Comparison of ENCODE assay signal across 18 cellular contexts in the genomic region with DNA sequence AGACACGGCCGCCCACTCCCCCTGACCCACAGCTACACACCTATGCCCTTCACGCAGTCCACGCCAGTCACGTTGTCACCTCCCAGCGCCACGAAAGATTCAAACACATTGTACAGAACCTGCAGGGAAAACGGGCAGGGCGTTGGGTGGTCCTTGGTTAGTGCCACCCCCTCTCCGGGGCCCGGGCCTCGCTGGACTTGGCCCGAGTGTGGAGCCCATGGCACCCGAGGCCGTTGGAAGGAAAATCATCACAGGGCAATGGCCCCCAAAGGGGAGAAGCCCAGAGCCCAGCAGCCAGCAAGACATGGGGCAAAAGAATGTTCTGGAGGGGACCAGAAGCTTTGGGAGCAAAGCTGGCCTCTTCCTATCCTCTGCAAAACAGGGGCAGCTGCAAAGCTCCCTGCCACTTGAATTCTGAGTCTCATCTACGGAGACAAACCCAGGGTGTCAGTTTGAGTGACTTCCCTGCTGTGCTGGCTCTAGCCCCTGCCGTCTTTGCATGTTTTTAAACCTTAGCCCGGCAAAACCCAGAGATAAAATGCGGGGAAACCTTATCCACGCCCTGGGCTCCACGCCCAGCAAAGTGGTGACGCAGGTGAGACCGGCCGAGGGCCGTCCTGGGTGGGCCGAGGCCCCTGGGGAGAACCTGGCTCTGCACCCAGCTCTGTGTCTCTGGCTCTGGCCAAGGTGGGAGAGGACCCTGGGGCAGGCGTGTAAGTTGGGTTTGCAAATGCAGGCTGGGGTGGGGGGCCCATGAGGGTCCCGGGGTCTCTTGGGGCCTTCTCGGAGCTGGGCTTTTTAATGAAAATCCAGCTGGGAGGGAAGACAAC.
"Had no signal": no experiment of that assay in that cellular context is flagged by ENCODE, and none has a peak within 500 bp of the region (broad histone marks: within the 10 kb centered on the region; RNA-seq: fewer than 3 reads in every experiment).

No MANE protein-coding gene starts in this region.

- H3K4me3 ChIP-seq: cardiac muscle cell, dorsolateral prefrontal cortex, transverse colon, vagina had no signal

- H3K9ac ChIP-seq: parathyroid adenoma had no signal

- H2AFZ ChIP-seq: parathyroid adenoma had no signal

- H3K79me2 ChIP-seq: parathyroid adenoma had no signal

- H3K4me1 Mint-ChIP-seq: activated CD8-positive, alpha-beta memory T cell treated with anti-CD3 and anti-CD28 coated beads, Interleukin-2, amount 10 ng/mL, durations not matched to agents 7 days and 5 days had no signal

- DNase-seq: activated CD4-positive, alpha-beta T cell treated with anti-CD3 and anti-CD28 coated beads, Interleukin-2, amount 50 U/mL, for 48 hours; activated CD4-positive, CD25-positive, alpha-beta regulatory T cell treated with anti-CD3 and anti-CD28 coated beads, Interleukin-2, amount 50 U/mL, for 72 hours; activated CD8-positive, alpha-beta memory T cell treated with anti-CD3 and anti-CD28 coated beads, Interleukin-2, amount 10 ng/mL, durations not matched to agents 7 days and 5 days; activated T-cell treated with anti-CD3 and anti-CD28 coated beads, Interleukin-2, amount 50 U/mL, for 1 hour; dorsolateral prefrontal cortex; endodermal cell; erythroblast; midbrain; stimulated activated CD4-positive, alpha-beta T cell treated with anti-CD3 and anti-CD28 coated beads, Interleukin-4, amount 100 ng/mL, for 1 hour; stimulated activated naive B cell treated with anti-CD40 and anti-IgM and Interleukin-4, amounts not matched to agents 10 μg/mL and 1 μg/mL and 100 μg/mL, for 72 hours; T-helper 9 cell; transverse colon had no signal

- H3K27me3 Mint-ChIP-seq: activated CD8-positive, alpha-beta memory T cell treated with anti-CD3 and anti-CD28 coated beads, Interleukin-2, amount 10 ng/mL, durations not matched to agents 7 days and 5 days had no signal

- H3K9me3 Mint-ChIP-seq: activated naive CD4-positive, alpha-beta T cell treated with anti-CD3 and anti-CD28 coated beads, Interleukin-2, amount 10 ng/mL, durations not matched to agents 7 days and 5 days; activated T-helper 2 cell treated with anti-CD3 and anti-CD28 coated beads, Interferon-gamma antibody, Interleukin-2, Interleukin-4, amounts not matched to agents 10 μg/mL and 5 μg/mL and 100 μg/mL, durations not matched to agents 14 hours and 24 hours and 36 hours; endodermal cell had no signal

- H3K27ac Mint-ChIP-seq: activated CD8-positive, alpha-beta memory T cell treated with anti-CD3 and anti-CD28 coated beads, Interleukin-2, amount 10 ng/mL, durations not matched to agents 7 days and 5 days; activated naive CD4-positive, alpha-beta T cell treated with anti-CD3 and anti-CD28 coated beads, Interleukin-2, amount 10 ng/mL, durations not matched to agents 7 days and 5 days; activated T-helper 2 cell treated with anti-CD3 and anti-CD28 coated beads, Interferon-gamma antibody, Interleukin-2, Interleukin-4, amounts not matched to agents 10 μg/mL and 5 μg/mL and 100 μg/mL, durations not matched to agents 14 hours and 24 hours and 36 hours; endodermal cell; stimulated activated naive B cell treated with anti-CD40 and anti-IgM and Interleukin-4, amounts not matched to agents 10 μg/mL and 1 μg/mL and 100 μg/mL, for 72 hours had no signal

- H3K9me3 ChIP-seq: transverse colon, vagina had no signal

- H3K27me3 ChIP-seq: cardiac muscle cell, vagina had no signal

- H3K27ac ChIP-seq: cardiac muscle cell, dorsolateral prefrontal cortex, parathyroid adenoma, transverse colon, vagina had no signal

- H3K36me3 Mint-ChIP-seq: activated CD8-positive, alpha-beta memory T cell treated with anti-CD3 and anti-CD28 coated beads, Interleukin-2, amount 10 ng/mL, durations not matched to agents 7 days and 5 days; activated naive CD4-positive, alpha-beta T cell treated with anti-CD3 and anti-CD28 coated beads, Interleukin-2, amount 10 ng/mL, durations not matched to agents 7 days and 5 days had no signal

- H3K4me3 Mint-ChIP-seq: activated CD8-positive, alpha-beta memory T cell treated with anti-CD3 and anti-CD28 coated beads, Interleukin-2, amount 10 ng/mL, durations not matched to agents 7 days and 5 days; activated naive CD4-positive, alpha-beta T cell treated with anti-CD3 and anti-CD28 coated beads, Interleukin-2, amount 10 ng/mL, durations not matched to agents 7 days and 5 days; endodermal cell; stimulated activated naive B cell treated with anti-CD40 and anti-IgM and Interleukin-4, amounts not matched to agents 10 μg/mL and 1 μg/mL and 100 μg/mL, for 72 hours had no signal

- H3K36me3 ChIP-seq: cardiac muscle cell, transverse colon, vagina had no signal

- ATAC-seq: activated CD8-positive, alpha-beta memory T cell treated with anti-CD3 and anti-CD28 coated beads, Interleukin-2, amount 10 ng/mL, durations not matched to agents 7 days and 5 days; left lobe of liver had no signal

- H3K4me1 ChIP-seq: parathyroid adenoma, transverse colon, vagina had no signal
